Comparison of ENCODE assay signal across 9 cellular contexts in genomic region chr10:90319188-90319914, GRCh38.
DNase-seq lines count a peak whose midpoint lies in the region; ATAC-seq, FAIRE-seq and TF ChIP-seq lines count a peak whose summit lies in the region.
"Had no signal": no experiment of that assay in that cellular context is flagged by ENCODE, and none has a peak within 500 bp of the region (broad histone marks: within the 10 kb centered on the region; RNA-seq: fewer than 3 reads in every experiment).

No MANE protein-coding gene starts in this region.

- H3K4ac ChIP-seq in neuronal stem cell (ENCODE audit: low read length), result no peak overlapping the region

- no peak for TF ChIP-seq CTCF in brain (conservative IDR thresholded peaks at IDR 0.05)
- no peak for TF ChIP-seq CTCF in coronary artery (IDR thresholded peaks at IDR 0.05)

- H3K4me2 ChIP-seq in neuronal stem cell (ENCODE audit: insufficient read depth, low read length, poor library complexity, severe bottlenecking), result no peak overlapping the region

- H3K4me1 Mint-ChIP-seq in brain, result peaks cover 25% of the 10 kb centered on the region
- H3K4me1 Mint-ChIP-seq: CD4-positive, CD25-positive, alpha-beta regulatory T cell had no signal

- no peak overlapping the region for H2AK5ac ChIP-seq in neuronal stem cell (ENCODE audit: low read depth, low read length)

- H3K27ac ChIP-seq in neuronal stem cell (replicated peaks; ENCODE audit: low read length), result peak overlapping the region; percentile 6
- no peak overlapping the region for H3K27ac ChIP-seq in coronary artery

- H3K4me3 ChIP-seq in neuronal stem cell (ENCODE audit: low read length in 2 of 2) (no peak overlapping the region), coronary artery (no peak overlapping the region)

- H3K4me1 ChIP-seq in neuronal stem cell (ENCODE audit: control insufficient read depth in 2 of 2, insufficient read depth in 1 of 2, low read depth in 1 of 2, low read length in 2 of 2), result peaks cover 0 to 2% of the 10 kb centered on the region in 2 donors

- H4K8ac ChIP-seq in neuronal stem cell (ENCODE audit: low read depth, low read length), result no peak overlapping the region

- H2BK12ac ChIP-seq in neuronal stem cell (ENCODE audit: low read length), result no peak overlapping the region

- H3K79me1 ChIP-seq in neuronal stem cell (ENCODE audit: low read depth, low read length), result no peaks in the 10 kb centered on the region

- DNase-seq in NCI-H82 (lab: John Stamatoyannopoulos, UW) (peak; percentile 10), NCI-H82 treated with DMSO at 0.1 percent for 48 hours (lab: John Stamatoyannopoulos, UW; ENCODE audit: unreplicated experiment) (no peak), HTR-8/SVneo (ENCODE audit: insufficient read length, low spot score) (peak; percentile 44), neuronal stem cell (ENCODE audit: low spot score) (peak; percentile 37), GF-D8 (lab: John Stamatoyannopoulos, UW) (no peak), coronary artery (ENCODE audit: low spot score) (no peak)
- DNase-seq: CD4-positive, CD25-positive, alpha-beta regulatory T cell had no signal

- FAIRE-seq in HTR-8/SVneo (lab: Jason Lieb, UNC), result peak; percentile 44

- H3K36me3 ChIP-seq in neuronal stem cell (replicated peaks in 1 of 2; ENCODE audit: control insufficient read depth in 2 of 2, insufficient read depth in 2 of 2, low read length in 2 of 2), result no peaks in the 10 kb centered on the region

- peaks cover 0 to 4% (median 0%) of the 10 kb centered on the region in 5 experiments for H3K9me3 Mint-ChIP-seq in brain

- WGBS in neuronal stem cell (ENCODE audit: extremely low coverage in 2 of 2, insufficient read length in 2 of 2, insufficient replicate concordance in 1 of 2), 2 donors, result no CpG with 5 or more reads among the region's 5 CpGs

- ATAC-seq in GM21737 (IDR thresholded peaks at IDR 0.05; ENCODE audit: unreplicated experiment), result peak; percentile 86

- no peaks in the 10 kb centered on the region for H3K27me3 ChIP-seq in neuronal stem cell (ENCODE audit: control insufficient read depth in 3 of 3, insufficient read depth in 3 of 3, low read depth in 1 of 3, low read length in 3 of 3)

- H3K9me3 ChIP-seq in neuronal stem cell (replicated peaks in 1 of 2; ENCODE audit: control insufficient read depth in 2 of 2, insufficient read depth in 1 of 2, low read depth in 1 of 2, low read length in 2 of 2), result no peaks in the 10 kb centered on the region

- H2BK120ac ChIP-seq in neuronal stem cell (ENCODE audit: low read depth, low read length), result no peak overlapping the region

- H3K27me3 Mint-ChIP-seq in brain, result peaks cover 3% of the 10 kb centered on the region
- H3K27me3 Mint-ChIP-seq: CD4-positive, CD25-positive, alpha-beta regulatory T cell had no signal

- no peaks in the 10 kb centered on the region for H3K36me3 Mint-ChIP-seq in brain
- H3K36me3 Mint-ChIP-seq: CD4-positive, CD25-positive, alpha-beta regulatory T cell had no signal

- no peak overlapping the region for H3K14ac ChIP-seq in neuronal stem cell (ENCODE audit: low read length)

- no peak overlapping the region for H3K18ac ChIP-seq in neuronal stem cell (ENCODE audit: low read length)

- no peak overlapping the region for H2AFZ ChIP-seq in neuronal stem cell (ENCODE audit: low read length)

- no peak overlapping the region for H4K91ac ChIP-seq in neuronal stem cell (ENCODE audit: low read depth, low read length, poor library complexity)

- no peak overlapping the region for H2BK15ac ChIP-seq in neuronal stem cell (ENCODE audit: low read length)

- H3K27ac Mint-ChIP-seq in brain, result peak overlapping the region in 3 of 5 experiments; percentile 1 to 76 (median 9)
- H3K27ac Mint-ChIP-seq: CD4-positive, CD25-positive, alpha-beta regulatory T cell had no signal

- H3K23ac ChIP-seq in neuronal stem cell (ENCODE audit: low read depth, low read length, poor library complexity), result no peak overlapping the region

- H2BK5ac ChIP-seq in neuronal stem cell (ENCODE audit: low read length), result no peak overlapping the region

- H3K9ac ChIP-seq in neuronal stem cell (ENCODE audit: low read depth, low read length, poor library complexity), result no peak overlapping the region

- H3K4me3 Mint-ChIP-seq in brain, result peak overlapping the region in 1 of 5 experiments; percentile 50
- H3K4me3 Mint-ChIP-seq: CD4-positive, CD25-positive, alpha-beta regulatory T cell had no signal

Comparison
In these comparisons a context has a peak if more than half of its experiments do, and no peak if none do; other contexts are left out.
1. DNase-seq: peak in NCI-H82 (single experiment), HTR-8/SVneo (single experiment) and neuronal stem cell (single experiment); none in NCI-H82 treated with DMSO at 0.1 percent for 48 hours (single experiment), GF-D8 (single experiment) and coronary artery (single experiment).